Comparison of ENCODE assay signal across 11 cellular contexts in the genomic region with DNA sequence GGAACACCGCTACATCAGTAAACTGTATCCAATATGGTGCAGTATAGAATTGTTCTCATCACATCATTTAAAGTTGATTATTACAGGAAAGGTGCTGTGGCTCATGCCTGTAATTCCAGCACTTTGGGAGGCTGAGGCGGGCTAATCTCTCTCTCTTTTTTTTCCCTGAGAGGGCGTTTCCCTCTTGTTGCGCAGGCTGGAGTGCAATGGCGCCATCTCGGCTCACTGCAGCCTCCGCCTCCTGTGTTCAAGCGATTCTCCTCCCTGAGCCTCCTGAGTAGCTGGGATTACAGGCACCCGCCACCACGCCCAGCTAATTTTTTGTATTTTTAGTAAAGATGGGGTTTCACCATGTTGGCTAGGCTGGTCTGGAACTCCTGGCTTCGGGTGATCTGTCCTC. TPM values are rescaled to one million over a fixed set of nuclear protein-coding genes. Genes with fewer than 3 reads are reported as not detected.
DNase-seq lines count a peak whose midpoint lies in the region; ATAC-seq, FAIRE-seq and TF ChIP-seq lines count a peak whose summit lies in the region.
"Not testable (repeated sequence)": the region's sequence is repeated elsewhere in the genome, so short reads cannot be mapped to it uniquely, and the experiment has no call there.
"Had no signal": no experiment of that assay in that cellular context is flagged by ENCODE, and none has a peak within 500 bp of the region (broad histone marks: within the 10 kb centered on the region; RNA-seq: fewer than 3 reads in every experiment).

No MANE protein-coding gene starts in this region.

- peak overlapping the region; percentile 65 for H3K4me3 Mint-ChIP-seq in activated B cell treated with CpG ODN at 0.5 μM for 24 hours
- peak overlapping the region; percentile 95 for H3K4me3 Mint-ChIP-seq in activated naive CD8-positive, alpha-beta T cell

- H3K4me1 ChIP-seq in DND-41 (ENCODE audit: insufficient read depth, low read length), result peaks cover 28% of the 10 kb centered on the region
- not testable (repeated sequence) for H3K4me1 ChIP-seq in H1 (replicated peaks in 1 of 4; ENCODE audit: control insufficient read depth in 3 of 4, insufficient read depth in 4 of 4, low read length in 3 of 4); mesenchymal stem cell (ENCODE audit: control insufficient read depth, insufficient read depth, low read depth, low read length); parathyroid adenoma

- peaks cover 16% of the 10 kb centered on the region for H3K36me3 ChIP-seq in DND-41 (ENCODE audit: insufficient read depth, low read length)
- peaks cover 20% of the 10 kb centered on the region for H3K36me3 ChIP-seq in MG63
- not testable (repeated sequence) for H3K36me3 ChIP-seq in H1 (ENCODE audit: control insufficient read depth in 2 of 4, insufficient read depth in 4 of 4, low read length in 3 of 4); parathyroid adenoma (ENCODE audit: control insufficient read depth, insufficient read depth, low read length)
- peaks cover 0 to 11% of the 10 kb centered on the region in 2 experiments for H3K36me3 ChIP-seq in mesenchymal stem cell (ENCODE audit: control insufficient read depth in 1 of 2, insufficient read depth in 2 of 2, low read depth in 1 of 2, low read length in 2 of 2)

- intact Hi-C loops in activated B cell treated with CpG ODN at 0.5 μM for 24 hours (cut with micrococcal nuclease), result loop anchor here (10.0 kb wide), 1 partner anchor 488 kb away; the partner anchor contains the start of gene SEMA6A

- not testable (repeated sequence) for H2BK5ac ChIP-seq in H1 (ENCODE audit: low read depth, low read length); mesenchymal stem cell (ENCODE audit: low read depth, low read length, poor library complexity, severe bottlenecking)

- H3K9ac ChIP-seq in DND-41 (ENCODE audit: low read depth, low read length); H1 (replicated peaks in 1 of 4; ENCODE audit: extremely low read depth in 1 of 4, low read depth in 3 of 4, low read length in 3 of 4); parathyroid adenoma: not testable (repeated sequence)
- H3K9ac ChIP-seq in mesenchymal stem cell (ENCODE audit: low read length), result peak overlapping the region; percentile 97

- not testable (repeated sequence) for H3K23me2 ChIP-seq in H1 (ENCODE audit: low read depth, low read length)

- not testable (repeated sequence) for H2BK12ac ChIP-seq in H1 (ENCODE audit: low read depth, low read length); mesenchymal stem cell (ENCODE audit: low read length in 2 of 2)

- H3K79me1 ChIP-seq in H1 (ENCODE audit: low read depth, low read length), result not testable (repeated sequence)
- peaks cover 17% of the 10 kb centered on the region for H3K79me1 ChIP-seq in mesenchymal stem cell (replicated peaks; ENCODE audit: low read length, poor library complexity, severe bottlenecking)

- FAIRE-seq in H1 (lab: Jason Lieb, UNC), result not testable (repeated sequence)

- H4K91ac ChIP-seq in H1 (replicated peaks; ENCODE audit: insufficient read length, low read length); mesenchymal stem cell (ENCODE audit: low read length): not testable (repeated sequence)

- H3K4me2 ChIP-seq in DND-41 (ENCODE audit: insufficient read depth, low read length) (peak overlapping the region; percentile 86), H1 (ENCODE audit: insufficient read depth in 1 of 2, low read depth in 2 of 2, low read length in 2 of 2) (peak overlapping the region; percentile 82 to 86; a peak in 2 of 4 replicates)
- H3K4me2 ChIP-seq in mesenchymal stem cell (ENCODE audit: low read length, poor library complexity, severe bottlenecking); parathyroid adenoma (ENCODE audit: low read length): not testable (repeated sequence)

- not testable (repeated sequence) for TF ChIP-seq EP300 in H1 (IDR thresholded peaks at IDR 0.05; ENCODE audit: borderline replicate concordance in 1 of 2, low read depth in 2 of 2, low read length in 2 of 2)

- CTCF ChIA-PET in activated B cell treated with CpG ODN at 0.5 μM for 24 hours (lab: Charles Lee), result not testable (repeated sequence)
- CTCF ChIA-PET in H1 (lab: Charles Lee; ENCODE audit: partially characterized antibody), result interaction anchor here (0.7 kb wide), 1 partner anchor 18 kb away, joined by 3 read pairs; no protein-coding TSS in a partner anchor

- H2BK20ac ChIP-seq in H1 (ENCODE audit: low read length), result not testable (repeated sequence)

- H3K27ac ChIP-seq in DND-41 (ENCODE audit: low read length), result 0 out of 2 replicates have a peak overlapping the region, but pooled peaks have one; percentile 91
- H3K27ac ChIP-seq in H1 (ENCODE audit: low read depth, low read length); mesenchymal stem cell (ENCODE audit: low read length, poor library complexity, severe bottlenecking); parathyroid adenoma: not testable (repeated sequence)

- H3K27me3 Mint-ChIP-seq in activated B cell treated with CpG ODN at 0.5 μM for 24 hours; activated naive CD8-positive, alpha-beta T cell: not testable (repeated sequence)

- not testable (repeated sequence) for H2BK120ac ChIP-seq in H1 (replicated peaks; ENCODE audit: low read depth, low read length); mesenchymal stem cell (ENCODE audit: low read depth, low read length)

- peaks cover 36% of the 10 kb centered on the region for H3K4me1 Mint-ChIP-seq in activated B cell treated with CpG ODN at 0.5 μM for 24 hours
- H3K4me1 Mint-ChIP-seq in activated naive CD8-positive, alpha-beta T cell (ENCODE audit: low read depth), result peaks cover 49% of the 10 kb centered on the region

- not testable (repeated sequence) for TF ChIP-seq POLR2A in H1 (IDR thresholded peaks at IDR 0.05; ENCODE audit: control extremely low read depth in 1 of 2, low read depth in 2 of 2, low read length in 2 of 2)

- DNase-seq in DND-41; MG63; activated B cell treated with CpG ODN at 0.5 μM for 24 hours; H1 (ENCODE audit: low read depth in 1 of 2, low spot score in 2 of 2); mesenchymal stem cell: not testable (repeated sequence)

- 92% methylated on average over 11 of the region's 11 CpGs; no CpG with 5 or more reads in 1 of the 2 experiments for WGBS in H1 (ENCODE audit: extremely low coverage in 1 of 2, insufficient coverage in 1 of 2, insufficient read length in 1 of 2, insufficient replicate concordance in 2 of 2, low coverage in 1 of 2, low lambda C conversion rate in 2 of 2, missing lambda C conversion rate in 1 of 2), 2 experiments
- WGBS in mesenchymal stem cell, result 98% methylated on average over 10 of the region's 11 CpGs

- not testable (repeated sequence) for H3K18ac ChIP-seq in H1 (ENCODE audit: extremely low read depth, low read length); mesenchymal stem cell (ENCODE audit: low read depth in 1 of 2, low read length in 2 of 2)

- H4K5ac ChIP-seq in H1 (ENCODE audit: insufficient read length, low read depth, low read length), result not testable (repeated sequence)

- not testable (repeated sequence) for H3K9me3 ChIP-seq in DND-41 (ENCODE audit: insufficient read depth, low read length, severe bottlenecking); MG63; H1 (ENCODE audit: insufficient read depth in 2 of 2, low read depth in 1 of 2, low read length in 1 of 2); mesenchymal stem cell (ENCODE audit: control insufficient read depth, low read length); parathyroid adenoma (ENCODE audit: control insufficient read depth, low read length)

- not testable (repeated sequence) for H4K20me1 ChIP-seq in DND-41 (ENCODE audit: insufficient read depth, low read length); H1 (replicated peaks in 1 of 2; ENCODE audit: control insufficient read depth in 1 of 2, insufficient read depth in 2 of 2, low read length in 2 of 2)

- H3K14ac ChIP-seq in H1 (ENCODE audit: insufficient read length); mesenchymal stem cell (ENCODE audit: low read length in 2 of 2): not testable (repeated sequence)

- H3K4me3 ChIP-seq in DND-41 (ENCODE audit: low read depth in 1 of 2, low read length in 2 of 2) (peak overlapping the region in 1 of 2 experiments; percentile 61; a peak in 2 of 4 replicates), MG63 (peak overlapping the region; percentile 92), H1 (ENCODE audit: extremely low read depth in 1 of 4, insufficient read depth in 2 of 4, low read depth in 3 of 4, low read length in 4 of 4) (peak overlapping the region in 1 of 4 experiments; percentile 70; a peak in 1 of 8 replicates), mesenchymal stem cell (ENCODE audit: insufficient read depth in 1 of 2, low read depth in 1 of 2, low read length in 2 of 2) (peak overlapping the region in 1 of 2 experiments; percentile 80), parathyroid adenoma (ENCODE audit: low read depth, low read length) (peak overlapping the region; percentile 70)

- H3K23ac ChIP-seq in H1 (ENCODE audit: insufficient read length); mesenchymal stem cell (ENCODE audit: low read length in 2 of 2): not testable (repeated sequence)

- H4K8ac ChIP-seq in H1 (ENCODE audit: extremely low read depth, insufficient read depth, low read length); mesenchymal stem cell (ENCODE audit: low read length): not testable (repeated sequence)

- H2BK15ac ChIP-seq in H1 (ENCODE audit: low read length); mesenchymal stem cell (ENCODE audit: low read depth, poor library complexity, severe bottlenecking): not testable (repeated sequence)

- H3K56ac ChIP-seq in H1 (replicated peaks; ENCODE audit: insufficient read length, low read depth, low read length), result not testable (repeated sequence)

- peak overlapping the region; percentile 66; the same call in 1 of the 2 replicates for H2AFZ ChIP-seq in DND-41 (ENCODE audit: low read depth, low read length)
- not testable (repeated sequence) for H2AFZ ChIP-seq in H1 (ENCODE audit: low read length); mesenchymal stem cell (ENCODE audit: low read depth, low read length); parathyroid adenoma

- not testable (repeated sequence) for TF ChIP-seq CTCF in DND-41 (IDR thresholded peaks at IDR 0.05; ENCODE audit: borderline replicate concordance, extremely low read depth, low read length, poor library complexity, severe bottlenecking); activated B cell treated with CpG ODN at 0.5 μM for 24 hours (IDR thresholded peaks at IDR 0.05); H1 (IDR thresholded peaks at IDR 0.05; ENCODE audit: control extremely low read depth in 1 of 3, insufficient read depth in 1 of 3, low read depth in 1 of 3, low read length in 3 of 3); parathyroid adenoma (IDR thresholded peaks at IDR 0.05)

- H3K79me2 ChIP-seq in DND-41 (ENCODE audit: insufficient read depth, low read length) (peaks cover 37% of the 10 kb centered on the region), H1 (ENCODE audit: control insufficient read depth in 1 of 2, insufficient read depth in 2 of 2, low read length in 2 of 2) (peaks cover 0 to 34% of the 10 kb centered on the region in 2 experiments; a peak in 3 of 4 replicates)
- not testable (repeated sequence) for H3K79me2 ChIP-seq in parathyroid adenoma

- not testable (repeated sequence) for H3K9me3 Mint-ChIP-seq in activated B cell treated with CpG ODN at 0.5 μM for 24 hours; activated naive CD8-positive, alpha-beta T cell (ENCODE audit: low read depth)

- peaks cover 41% of the 10 kb centered on the region for H3K36me3 Mint-ChIP-seq in activated B cell treated with CpG ODN at 0.5 μM for 24 hours (ENCODE audit: low read depth)
- peaks cover 16% of the 10 kb centered on the region for H3K36me3 Mint-ChIP-seq in activated naive CD8-positive, alpha-beta T cell

- POLR2A ChIA-PET in activated B cell treated with CpG ODN at 0.5 μM for 24 hours (lab: Charles Lee) (interaction anchor here (3.2 kb wide), 1 partner anchor 11 kb away, joined by 57 read pairs; no protein-coding TSS in a partner anchor), H1 (lab: Charles Lee; ENCODE audit: partially characterized antibody) (interaction anchor here (1.0 to 3.0 kb wide), 3 partner anchors 10 to 255 kb away, joined by 3 to 10 read pairs (median 3); no protein-coding TSS in a partner anchor)

- H3K4ac ChIP-seq in H1 (replicated peaks; ENCODE audit: insufficient read length, low read depth, low read length), result not testable (repeated sequence)
- peak overlapping the region in 1 of 2 experiments; percentile 43 for H3K4ac ChIP-seq in mesenchymal stem cell (ENCODE audit: low read depth in 1 of 2, low read length in 2 of 2)

- not testable (repeated sequence) for TF ChIP-seq RAD21 in H1 (IDR thresholded peaks at IDR 0.05 in 1 of 2, conservative IDR thresholded peaks at IDR 0.05 in 1 of 2; ENCODE audit: low read depth in 2 of 2, low read length in 2 of 2)

- H3K27ac Mint-ChIP-seq in activated B cell treated with CpG ODN at 0.5 μM for 24 hours, result peak overlapping the region; percentile 27
- H3K27ac Mint-ChIP-seq in activated naive CD8-positive, alpha-beta T cell, result peak overlapping the region; percentile 95

- ATAC-seq in DND-41 (ENCODE audit: insufficient read depth, low read depth); activated B cell treated with CpG ODN at 0.5 μM for 24 hours (ENCODE audit: low read depth): not testable (repeated sequence)

- not testable (repeated sequence) for H3K27me3 ChIP-seq in DND-41 (ENCODE audit: insufficient read depth, low read length, poor library complexity); MG63; H1 (replicated peaks in 1 of 4; ENCODE audit: control insufficient read depth in 3 of 4, extremely low read depth in 1 of 4, insufficient read depth in 3 of 4, low read length in 3 of 4); mesenchymal stem cell (ENCODE audit: control insufficient read depth in 1 of 2, insufficient read depth in 1 of 2, low read length in 2 of 2); parathyroid adenoma (ENCODE audit: control insufficient read depth, insufficient read depth, low read length)

- not testable (repeated sequence) for H2AK5ac ChIP-seq in H1 (ENCODE audit: low read depth, low read length); mesenchymal stem cell (ENCODE audit: low read length, severe bottlenecking)

RNA-seq across cellular contexts. Expression of gene COMMD10, which starts 1.5 kb away (rescaled TPM):
- total RNA-seq in MG63 (2014; rRNA removed; shearing (Covaris generic); ENCODE audit: low replicate concordance), result 37.3 and 58.3 TPM in 2 replicates
- total RNA-seq in activated B cell treated with CpG ODN at 0.5 μM for 24 hours, result 35.7 and 44.4 TPM in 2 replicates
- total RNA-seq in H1 (2021; fragmentation: NEBNext Ultra II Directional; extraction: Animal tissue kit (Norgen Biotek cat#: 25700)), result 43.4 and 44.0 TPM in 2 replicates
- polyA plus RNA-seq in H1 (2011; rRNA removed), result 7.8 and 16.5 TPM in 2 replicates
- polyA plus RNA-seq in H1 (2011; cell fraction: cytosol; rRNA removed), result 21.4 TPM
- polyA plus RNA-seq in H1 (2011; cell fraction: nucleus; rRNA removed), result 5.6 TPM
- polyA plus RNA-seq in H1 (2012, experiment 1 of 2), result 20.3 to 32.7 TPM (median 22.2 TPM) in 4 replicates
- polyA plus RNA-seq in H1 (2012, experiment 2 of 2), result 7.9 TPM
- 37.9 TPM for polyA plus RNA-seq in H1 (2013, experiment 1 of 2)
- 37.8 TPM for polyA plus RNA-seq in H1 (2013, experiment 2 of 2)
- polyA minus RNA-seq in H1 (2011; rRNA and poly(A)+ RNA removed), result 15.1 and 23.2 TPM in 2 replicates
- 10.2 TPM for polyA minus RNA-seq in H1 (2011; cell fraction: cytosol; rRNA and poly(A)+ RNA removed)
- 56.8 TPM for polyA minus RNA-seq in H1 (2011; cell fraction: nucleus; rRNA and poly(A)+ RNA removed)
- 21.9 TPM for polyA plus RNA-seq in mesenchymal stem cell (2013, experiment 1 of 2)
- 22.7 TPM for polyA plus RNA-seq in mesenchymal stem cell (2013, experiment 2 of 2)

RNA-seq across cellular contexts. Expression of gene ARL14EPL, which starts 54.0 kb away (rescaled TPM):
- not detected in 2 replicates for total RNA-seq in MG63 (2014; rRNA removed; shearing (Covaris generic); ENCODE audit: low replicate concordance)
- not detected in 2 replicates for total RNA-seq in activated B cell treated with CpG ODN at 0.5 μM for 24 hours
- not detected in 2 replicates for total RNA-seq in H1 (2021; fragmentation: NEBNext Ultra II Directional; extraction: Animal tissue kit (Norgen Biotek cat#: 25700))
- polyA plus RNA-seq in H1 (2011; rRNA removed), result not detected in 2 replicates
- not detected for polyA plus RNA-seq in H1 (2011; cell fraction: cytosol; rRNA removed)
- not detected for polyA plus RNA-seq in H1 (2011; cell fraction: nucleus; rRNA removed)
- not detected in 4 replicates for polyA plus RNA-seq in H1 (2012, experiment 1 of 2)
- not detected for polyA plus RNA-seq in H1 (2012, experiment 2 of 2)
- polyA plus RNA-seq in H1 (2013, experiment 1 of 2), result not detected
- polyA plus RNA-seq in H1 (2013, experiment 2 of 2), result not detected
- not detected in 2 replicates for polyA minus RNA-seq in H1 (2011; rRNA and poly(A)+ RNA removed)
- not detected for polyA minus RNA-seq in H1 (2011; cell fraction: cytosol; rRNA and poly(A)+ RNA removed)
- not detected for polyA minus RNA-seq in H1 (2011; cell fraction: nucleus; rRNA and poly(A)+ RNA removed)
- not detected for polyA plus RNA-seq in mesenchymal stem cell (2013, experiment 1 of 2)
- not detected for polyA plus RNA-seq in mesenchymal stem cell (2013, experiment 2 of 2)
- total RNA-seq: esophagus mucosa, HT1080, lower lobe of right lung, sciatic nerve had no signal
